ENCODE assay signal across 10 cellular contexts in the genomic region with DNA sequence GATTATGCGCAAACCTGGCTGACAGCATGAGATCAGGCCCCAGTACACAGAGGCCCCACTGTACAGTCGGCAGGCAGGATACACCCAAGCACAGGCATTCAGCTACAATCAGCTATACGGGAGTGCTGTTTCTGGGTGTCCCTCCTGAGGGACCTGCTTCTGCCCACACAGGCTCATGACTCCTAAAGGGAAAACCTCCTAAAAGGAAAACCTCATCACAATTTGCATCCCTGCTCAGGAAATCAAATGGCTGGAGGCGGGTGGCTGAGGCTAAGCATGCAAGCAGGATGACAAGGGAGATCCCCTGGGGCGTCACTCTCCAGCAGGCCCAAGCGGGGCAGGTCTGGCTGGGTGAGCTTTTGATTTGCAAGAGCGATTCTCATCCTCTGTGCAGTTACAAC.
DNase-seq lines count a peak whose midpoint lies in the region; ATAC-seq and TF ChIP-seq lines count a peak whose summit lies in the region.
"Had no signal": no experiment of that assay in that cellular context is flagged by ENCODE, and none has a peak within 500 bp of the region (broad histone marks: within the 10 kb centered on the region; RNA-seq: fewer than 3 reads in every experiment).

No MANE protein-coding gene starts in this region.

- H3K4me3 Mint-ChIP-seq in activated CD4-positive, alpha-beta T cell treated with anti-CD3 and anti-CD28 coated beads for 36 hours = no peak overlapping the region
- H3K4me3 Mint-ChIP-seq: activated naive CD8-positive, alpha-beta T cell treated with anti-CD3 and anti-CD28 coated beads, Interleukin-2, amount 10 ng/mL, durations not matched to agents 7 days and 5 days had no signal

- CTCF ChIA-PET in activated CD4-positive, alpha-beta T cell treated with anti-CD3 and anti-CD28 coated beads for 36 hours (lab: Charles Lee) = interaction anchor here (1.2 kb wide), 1 partner anchor 67 kb away, joined by 3 read pairs; no protein-coding TSS in a partner anchor
- CTCF ChIA-PET in RWPE1 (lab: Yijun Ruan, JAX) = interaction anchor here (0.5 kb wide), 1 partner anchor 645 kb away, joined by 4 read pairs; no protein-coding TSS in a partner anchor

- H3K36me3 Mint-ChIP-seq in activated CD4-positive, alpha-beta T cell treated with anti-CD3 and anti-CD28 coated beads for 36 hours (ENCODE audit: low read depth) = peaks cover 2% of the 10 kb centered on the region

- no peak for TF ChIP-seq CTCF in RWPE1 (conservative IDR thresholded peaks at IDR 0.05; ENCODE audit: low read depth)

- POLR2A ChIA-PET in activated CD4-positive, alpha-beta T cell treated with anti-CD3 and anti-CD28 coated beads for 36 hours (lab: Charles Lee) = no interaction called here
- POLR2A ChIA-PET in RWPE1 (lab: Yijun Ruan, JAX; ENCODE audit: low non-redundant PET) = no interaction called here

- intact Hi-C loops in activated CD4-positive, alpha-beta T cell treated with anti-CD3 and anti-CD28 coated beads for 36 hours (cut with DNase I, micrococcal nuclease) = no loop called here

- H3K9me3 Mint-ChIP-seq in activated CD4-positive, alpha-beta T cell treated with anti-CD3 and anti-CD28 coated beads for 36 hours (ENCODE audit: low read depth) = no peaks in the 10 kb centered on the region
- H3K9me3 Mint-ChIP-seq: activated naive CD8-positive, alpha-beta T cell treated with anti-CD3 and anti-CD28 coated beads, Interleukin-2, amount 10 ng/mL, durations not matched to agents 7 days and 5 days had no signal

- no peaks in the 10 kb centered on the region for H3K27me3 Mint-ChIP-seq in activated CD4-positive, alpha-beta T cell treated with anti-CD3 and anti-CD28 coated beads for 36 hours

- H3K4me1 Mint-ChIP-seq in activated CD4-positive, alpha-beta T cell treated with anti-CD3 and anti-CD28 coated beads for 36 hours = peaks cover 67% of the 10 kb centered on the region

- ATAC-seq in activated CD4-positive, alpha-beta T cell treated with anti-CD3 and anti-CD28 coated beads for 36 hours = peak; percentile 59
- peak; percentile 82 for ATAC-seq in HG02678 (IDR thresholded peaks at IDR 0.05; ENCODE audit: unreplicated experiment)

- H3K27ac ChIP-seq in RWPE1 = 0 out of 2 replicates have a peak overlapping the region, but pooled peaks have one; percentile 8

- no peak overlapping the region for H3K27ac Mint-ChIP-seq in activated CD4-positive, alpha-beta T cell treated with anti-CD3 and anti-CD28 coated beads for 36 hours
- H3K27ac Mint-ChIP-seq: activated naive CD8-positive, alpha-beta T cell treated with anti-CD3 and anti-CD28 coated beads, Interleukin-2, amount 10 ng/mL, durations not matched to agents 7 days and 5 days had no signal

- DNase-seq in activated CD4-positive, alpha-beta T cell treated with anti-CD3 and anti-CD28 coated beads for 36 hours = peak; percentile 54
- DNase-seq in activated CD4-positive, alpha-beta T cell treated with anti-CD3 and anti-CD28 coated beads for 4 hours = no peak
- DNase-seq in RWPE1 (ENCODE audit: low spot score) (no peak), retina (peak; percentile 61), nucleus accumbens (lab: John Stamatoyannopoulos, UW) (no peak), NCI-H146 (lab: John Stamatoyannopoulos, UW) (no peak)
- no peak for DNase-seq in central memory CD4-positive, alpha-beta T cell
- DNase-seq: activated naive CD8-positive, alpha-beta T cell treated with anti-CD3 and anti-CD28 coated beads, Interleukin-2, amount 10 ng/mL, durations not matched to agents 7 days and 5 days; T-helper 9 cell had no signal

Comparison
In these comparisons a context has a peak if more than half of its experiments do, and no peak if none do; other contexts are left out.
1. DNase-seq: peak in activated CD4-positive, alpha-beta T cell treated with anti-CD3 and anti-CD28 coated beads for 36 hours (single experiment) and retina (single experiment); none in activated CD4-positive, alpha-beta T cell treated with anti-CD3 and anti-CD28 coated beads for 4 hours (0 of 2), RWPE1 (single experiment), nucleus accumbens (0 of 56), central memory CD4-positive, alpha-beta T cell (single experiment) and NCI-H146 (single experiment).